ENCODE assay signal across 8 cellular contexts in the genomic region with DNA sequence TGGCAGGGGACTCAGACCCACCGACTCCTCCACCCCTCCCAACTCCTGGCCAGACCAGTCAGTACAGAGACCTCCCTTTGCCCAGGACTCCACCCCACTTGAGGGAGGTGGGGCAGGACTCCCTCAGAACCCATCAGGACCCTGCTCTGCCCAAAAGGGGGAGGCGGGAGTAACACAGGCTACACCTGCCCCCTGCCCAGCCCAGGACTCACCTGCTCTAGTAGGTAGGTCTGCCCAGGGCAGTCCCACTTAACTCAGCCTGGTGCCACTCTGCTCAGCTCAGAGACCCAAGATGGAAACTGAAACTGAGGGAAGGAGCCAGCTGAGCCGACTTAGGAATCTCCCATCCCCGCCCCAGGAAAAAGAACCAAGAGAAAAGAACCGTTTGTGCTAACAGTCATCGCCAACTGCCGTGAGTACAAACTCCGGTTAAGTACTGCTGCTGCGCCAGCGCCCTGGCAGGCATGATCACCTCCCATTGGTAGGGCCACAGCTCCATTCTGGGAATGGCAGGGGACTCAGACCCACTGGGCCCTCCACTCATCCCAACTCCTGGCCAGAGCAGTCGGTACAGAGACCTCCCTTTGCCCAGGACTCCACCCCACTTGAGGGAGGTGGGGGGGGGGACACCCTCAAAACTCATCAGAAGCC. TPM values are rescaled to one million over a fixed set of nuclear protein-coding genes. Genes with fewer than 3 reads are reported as not detected.
A peak's percentile ranks its signal among the peaks of the same experiment; 100 is the strongest.
DNase-seq lines count a peak whose midpoint lies in the region; ATAC-seq, FAIRE-seq and TF ChIP-seq lines count a peak whose summit lies in the region.

No MANE protein-coding gene starts in this region.

- peaks cover 21% of the 10 kb centered on the region for H3K36me3 ChIP-seq in SJSA1
- H3K36me3 ChIP-seq in effector memory CD4-positive, alpha-beta T cell (ENCODE audit: control insufficient read depth, insufficient read depth, low read length): peaks cover 2% of the 10 kb centered on the region

- no peaks in the 10 kb centered on the region for H3K27me3 ChIP-seq in SJSA1 (replicated peaks)
- no peaks in the 10 kb centered on the region for H3K27me3 ChIP-seq in effector memory CD4-positive, alpha-beta T cell (replicated peaks; ENCODE audit: control insufficient read depth, insufficient read depth, low read length, poor library complexity, severe bottlenecking)

- H3K4me3 Mint-ChIP-seq in naive B cell: peak overlapping the region; percentile 85 to 95 (median 90)

- peaks cover 0 to 2% (median 0%) of the 10 kb centered on the region in 7 donors for H3K9me3 Mint-ChIP-seq in naive B cell

- peak overlapping the region; percentile 64 for H3K27ac ChIP-seq in SJSA1
- peak overlapping the region; percentile 82 for H3K27ac ChIP-seq in effector memory CD4-positive, alpha-beta T cell (ENCODE audit: insufficient read depth, low read length, poor library complexity, severe bottlenecking)

- TF ChIP-seq CTCF in AG10803 (conservative IDR thresholded peaks at IDR 0.05; ENCODE audit: low read length): no peak

- DNase-seq in AG10803 (ENCODE audit: low read depth) (peak; percentile 44), GM19239 (ENCODE audit: insufficient read length, low spot score) (no peak), SJSA1 (ENCODE audit: low read depth in 1 of 2, low spot score in 2 of 2) (peak in 1 of 2 experiments; percentile 44), naive B cell (no peak), germinal center (ENCODE audit: low spot score) (no peak)
- DNase-seq in effector memory CD4-positive, alpha-beta T cell: peak in 2 of 3 donors; percentile 15 to 25
- no peak for DNase-seq in NK-92 treated with Interleukin-12 subunit alpha and Interleukin-12 subunit beta, amount 100 ng/mL, for 24 hours (lab: John Stamatoyannopoulos, UW)

- H3K27ac Mint-ChIP-seq in naive B cell: peak overlapping the region; percentile 79 to 96 (median 92)

- peaks cover 48 to 75% (median 55%) of the 10 kb centered on the region in 3 donors for H3K4me1 Mint-ChIP-seq in naive B cell

- peaks cover 10 to 14% of the 10 kb centered on the region in 2 donors for H3K36me3 Mint-ChIP-seq in naive B cell

- ATAC-seq in naive B cell (ENCODE audit: low read depth in 2 of 2): no peak
- no peak for ATAC-seq in GM21526 (IDR thresholded peaks at IDR 0.05; ENCODE audit: low FRiP score, unreplicated experiment)

- H3K27me3 Mint-ChIP-seq in naive B cell: no peaks in the 10 kb centered on the region

- H3K9me3 ChIP-seq in SJSA1 (replicated peaks): no peaks in the 10 kb centered on the region
- no peaks in the 10 kb centered on the region for H3K9me3 ChIP-seq in effector memory CD4-positive, alpha-beta T cell (ENCODE audit: control insufficient read depth, low read length)

- H3K4me3 ChIP-seq in AG10803 (ENCODE audit: low read length) (peak overlapping the region; percentile 75), SJSA1 (peak overlapping the region; percentile 39)
- H3K4me3 ChIP-seq in effector memory CD4-positive, alpha-beta T cell (ENCODE audit: insufficient read depth, low read depth, low read length, poor library complexity, severe bottlenecking): peak overlapping the region; percentile 44

- peaks cover 17% of the 10 kb centered on the region for H3K4me1 ChIP-seq in SJSA1 (replicated peaks)
- peaks cover 30% of the 10 kb centered on the region for H3K4me1 ChIP-seq in effector memory CD4-positive, alpha-beta T cell (ENCODE audit: control insufficient read depth, insufficient read depth, low read length, poor library complexity, severe bottlenecking)

- FAIRE-seq in GM19239 (lab: Jason Lieb, UNC): peak; percentile 79

RNA-seq across cellular contexts. Expression of gene DHX58, which starts 0.5 kb away (rescaled TPM):
- 0.85 and 1.4 TPM in 2 replicates for total RNA-seq in SJSA1 (2014; rRNA removed; shearing (Covaris generic))
- polyA plus RNA-seq in naive B cell (ENCODE audit: low read depth in 6 of 6): 10 to 100 TPM in 5 of 6 donors, 1 to 10 TPM in 1; 9.4 to 22.3 (median 13.4) TPM

RNA-seq across cellular contexts. Expression of gene KAT2A, which starts 9.1 kb away (rescaled TPM):
- 7.5 and 12.8 TPM in 2 replicates for total RNA-seq in SJSA1 (2014; rRNA removed; shearing (Covaris generic))
- polyA plus RNA-seq in naive B cell (ENCODE audit: low read depth in 6 of 6): 10 to 100 TPM in 4 of 6 donors, 1 to 10 TPM in 2; 5.0 to 13.5 (median 10.1) TPM

RNA-seq across cellular contexts. Expression of gene HSPB9, which starts 10.6 kb away (rescaled TPM):
- not detected in 2 replicates for total RNA-seq in SJSA1 (2014; rRNA removed; shearing (Covaris generic))
- polyA plus RNA-seq in naive B cell (ENCODE audit: low read depth in 6 of 6): under 1 TPM in 4 of 6 donors, not detected in 2; 0.17 to 0.37 (median 0.25) TPM

RNA-seq across cellular contexts. Expression of gene ZNF385C, which starts 13.8 kb away (rescaled TPM):
- total RNA-seq in SJSA1 (2014; rRNA removed; shearing (Covaris generic)): not detected in 2 replicates
- polyA plus RNA-seq in naive B cell (ENCODE audit: low read depth in 6 of 6): under 1 TPM in 1 of 6 donors, not detected in 5; 0.21 TPM

RNA-seq across cellular contexts. Expression of gene RAB5C, which starts 42.8 kb away (rescaled TPM):
- total RNA-seq in SJSA1 (2014; rRNA removed; shearing (Covaris generic)): 50.7 and 108 TPM in 2 replicates
- polyA plus RNA-seq in naive B cell (ENCODE audit: low read depth in 6 of 6): 100 to 1,000 TPM in 3 of 6 donors, 10 to 100 TPM in 3; 72.4 to 137 (median 94.4) TPM

Comparison
In these comparisons a context has a peak if more than half of its experiments do, and no peak if none do; other contexts are left out.
1. DNase-seq: peak in AG10803 (single experiment) and effector memory CD4-positive, alpha-beta T cell (2 of 3); none in GM19239 (single experiment), naive B cell (single experiment), NK-92 treated with Interleukin-12 subunit alpha and Interleukin-12 subunit beta, amount 100 ng/mL, for 24 hours (single experiment) and germinal center (single experiment).
2. Peak in every context shown above with its lines, with median percentiles within 50 percentile points of each other: H3K4me3 ChIP-seq.